25 cellular contexts compared by ENCODE assay signal in genomic region chr12:78767264-78767981, GRCh38.
DNase-seq lines count a peak whose midpoint lies in the region; ATAC-seq, FAIRE-seq and TF ChIP-seq lines count a peak whose summit lies in the region.
"Had no signal": no experiment of that assay in that cellular context is flagged by ENCODE, and none has a peak within 500 bp of the region (broad histone marks: within the 10 kb centered on the region; RNA-seq: fewer than 3 reads in every experiment).

No MANE protein-coding gene starts in this region.

- no peaks in the 10 kb centered on the region for H3K9me3 ChIP-seq in liver (ENCODE audit: control insufficient read depth in 4 of 4, low read length in 3 of 4)
- no peaks in the 10 kb centered on the region for H3K9me3 ChIP-seq in HepG2 (ENCODE audit: low read length)
- H3K9me3 ChIP-seq in endothelial cell of umbilical vein (replicated peaks; ENCODE audit: control insufficient read depth, insufficient read depth, low read length): no peaks in the 10 kb centered on the region
- no peaks in the 10 kb centered on the region for H3K9me3 ChIP-seq in right lobe of liver
- H3K9me3 ChIP-seq in CD4-positive, alpha-beta memory T cell (ENCODE audit: control insufficient read depth in 1 of 2, low read length in 2 of 2): no peaks in the 10 kb centered on the region
- H3K9me3 ChIP-seq: BE2C; BLaER1 treated with 17β-estradiol and CSF1 and Interleukin-3, amounts not matched to agents 10 nM and 100 nM; HAP-1 had no signal

- H3K27ac ChIP-seq in liver (ENCODE audit: low read depth in 1 of 2, low read length in 2 of 2): no peak overlapping the region
- H3K27ac ChIP-seq in HepG2 (ENCODE audit: extremely low read length, insufficient read depth, low read length): no peak overlapping the region
- H3K27ac ChIP-seq in endothelial cell of umbilical vein (ENCODE audit: insufficient read depth, low read depth, low read length): no peak overlapping the region
- H3K27ac ChIP-seq in right lobe of liver: peak overlapping the region in 1 of 3 donors; percentile 70
- H3K27ac ChIP-seq in CD4-positive, alpha-beta memory T cell (ENCODE audit: low read depth, low read length): no peak overlapping the region
- H3K27ac ChIP-seq: 22Rv1; BLaER1 treated with 17β-estradiol and CSF1 and Interleukin-3, amounts not matched to agents 10 nM and 100 nM had no signal

- intact Hi-C loops in HepG2 (cut with micrococcal nuclease; ENCODE audit: unreplicated experiment) (no loop called here), endothelial cell of umbilical vein (cut with micrococcal nuclease) (no loop called here), right lobe of liver (cut with DNase I) (no loop called here)
- intact Hi-C loops in CD4-positive, alpha-beta memory T cell (cut with micrococcal nuclease): no loop called here

- no peaks in the 10 kb centered on the region for H3K4me1 ChIP-seq in liver (ENCODE audit: control insufficient read depth in 4 of 4, insufficient read depth in 4 of 4, low read length in 3 of 4)
- no peaks in the 10 kb centered on the region for H3K4me1 ChIP-seq in HepG2 (ENCODE audit: insufficient read depth, low read length)
- no peaks in the 10 kb centered on the region for H3K4me1 ChIP-seq in endothelial cell of umbilical vein (ENCODE audit: control insufficient read depth, extremely low read depth, insufficient read depth, low read length)
- peaks cover 0 to 4% (median 0%) of the 10 kb centered on the region in 4 donors for H3K4me1 ChIP-seq in right lobe of liver
- no peaks in the 10 kb centered on the region for H3K4me1 ChIP-seq in CD4-positive, alpha-beta memory T cell (ENCODE audit: insufficient read depth, low read length)
- H3K4me1 ChIP-seq: BE2C; BLaER1 treated with 17β-estradiol and CSF1 and Interleukin-3, amounts not matched to agents 10 nM and 100 nM; HAP-1 had no signal

- no peaks in the 10 kb centered on the region for H3K36me3 Mint-ChIP-seq in chondrocyte (ENCODE audit: low read depth)
- no peaks in the 10 kb centered on the region for H3K36me3 Mint-ChIP-seq in CD4-positive, alpha-beta memory T cell
- H3K36me3 Mint-ChIP-seq: CD14-positive monocyte had no signal

- dilution Hi-C loops in endothelial cell of umbilical vein (cut with MboI; ENCODE audit: extremely low pct_ligation_motif_present, low sequenced_read_pairs): no loop called here

- no peak overlapping the region for H3K4me3 ChIP-seq in liver (ENCODE audit: low read depth in 1 of 3, low read length in 3 of 3)
- no peak overlapping the region for H3K4me3 ChIP-seq in HepG2 (replicated peaks in 1 of 3; ENCODE audit: insufficient read depth in 1 of 3, low read depth in 2 of 3, low read length in 3 of 3)
- no peak overlapping the region for H3K4me3 ChIP-seq in endothelial cell of umbilical vein (replicated peaks in 1 of 3; ENCODE audit: insufficient read depth in 1 of 3, low read depth in 1 of 3, low read length in 3 of 3)
- no peak overlapping the region for H3K4me3 ChIP-seq in right lobe of liver
- H3K4me3 ChIP-seq in CD4-positive, alpha-beta memory T cell (ENCODE audit: low read length in 2 of 2): no peak overlapping the region
- H3K4me3 ChIP-seq: BLaER1 treated with 17β-estradiol and CSF1 and Interleukin-3, amounts not matched to agents 10 nM and 100 nM; HAP-1 had no signal

- H3K27me3 Mint-ChIP-seq in chondrocyte (ENCODE audit: low read depth): peaks cover 17% of the 10 kb centered on the region
- H3K27me3 Mint-ChIP-seq in CD4-positive, alpha-beta memory T cell: no peaks in the 10 kb centered on the region
- no peaks in the 10 kb centered on the region for H3K27me3 Mint-ChIP-seq in stimulated activated naive CD8-positive, alpha-beta T cell treated with anti-CD3 and anti-CD28 coated beads, Interleukin-15, amount 100 ng/mL, for 72 hours
- H3K27me3 Mint-ChIP-seq: CD4-positive, alpha-beta T cell had no signal

- no peak for TF ChIP-seq RAD21 in liver (IDR thresholded peaks at IDR 0.05)
- no peak for TF ChIP-seq RAD21 in HepG2 (CRISPR knock-in tag; IDR thresholded peaks at IDR 0.05)

- TF ChIP-seq CTCF in liver (IDR thresholded peaks at IDR 0.05; ENCODE audit: low read depth, low read length, missing input control): no peak
- TF ChIP-seq CTCF in HepG2 (CRISPR knock-in tag; IDR thresholded peaks at IDR 0.05): no peak
- no peak for TF ChIP-seq CTCF in endothelial cell of umbilical vein (IDR thresholded peaks at IDR 0.05; ENCODE audit: extremely low read depth in 1 of 2, insufficient read depth in 1 of 2, low read depth in 1 of 2, low read length in 2 of 2)
- no peak for TF ChIP-seq CTCF in right lobe of liver (IDR thresholded peaks at IDR 0.05)
- no peak for TF ChIP-seq CTCF in chondrocyte (IDR thresholded peaks at IDR 0.05)

- no peak overlapping the region for H3K4me3 Mint-ChIP-seq in chondrocyte (ENCODE audit: unreplicated experiment)
- H3K4me3 Mint-ChIP-seq in CD4-positive, alpha-beta memory T cell: no peak overlapping the region
- no peak overlapping the region for H3K4me3 Mint-ChIP-seq in stimulated activated naive CD8-positive, alpha-beta T cell treated with anti-CD3 and anti-CD28 coated beads, Interleukin-15, amount 100 ng/mL, for 72 hours
- H3K4me3 Mint-ChIP-seq: CD14-positive monocyte; CD4-positive, alpha-beta T cell; HFFc6 had no signal

- no peak overlapping the region for H3K9ac ChIP-seq in liver (ENCODE audit: low read depth in 1 of 2, low read length in 2 of 2)
- H3K9ac ChIP-seq in HepG2 (ENCODE audit: insufficient read depth, low read depth, low read length): no peak overlapping the region
- H3K9ac ChIP-seq in endothelial cell of umbilical vein (replicated peaks; ENCODE audit: extremely low read depth, insufficient read depth, low read length): no peak overlapping the region
- H3K9ac ChIP-seq: BLaER1 treated with 17β-estradiol and CSF1 and Interleukin-3, amounts not matched to agents 10 nM and 100 nM had no signal

- H3K79me2 ChIP-seq in HepG2 (ENCODE audit: insufficient read depth, low read length) (no peaks in the 10 kb centered on the region), endothelial cell of umbilical vein (ENCODE audit: control insufficient read depth, insufficient read depth, low read length) (no peaks in the 10 kb centered on the region)

- no peak for ATAC-seq in HepG2
- peak; percentile 99 to 100 (median 99) for ATAC-seq in right lobe of liver
- ATAC-seq in stimulated activated naive CD8-positive, alpha-beta T cell treated with anti-CD3 and anti-CD28 coated beads, Interleukin-15, amount 100 ng/mL, for 72 hours: no peak

- no peak for TF ChIP-seq EP300 in HepG2 (IDR thresholded peaks at IDR 0.05; ENCODE audit: low read depth in 2 of 2, low read length in 2 of 2)
- no peak for TF ChIP-seq EP300 in HepG2 (CRISPR knock-in tag; IDR thresholded peaks at IDR 0.05; ENCODE audit: borderline replicate concordance)

- peaks cover 3% of the 10 kb centered on the region for H3K9me3 Mint-ChIP-seq in chondrocyte (ENCODE audit: low read depth)
- peaks cover 3 to 21% (median 6%) of the 10 kb centered on the region in 8 donors for H3K9me3 Mint-ChIP-seq in CD4-positive, alpha-beta memory T cell
- H3K9me3 Mint-ChIP-seq in stimulated activated naive CD8-positive, alpha-beta T cell treated with anti-CD3 and anti-CD28 coated beads, Interleukin-15, amount 100 ng/mL, for 72 hours: peaks cover 0 to 4% of the 10 kb centered on the region in 2 donors
- H3K9me3 Mint-ChIP-seq: HFFc6 had no signal

- H2AFZ ChIP-seq in HepG2 (ENCODE audit: low read length) (no peak overlapping the region), endothelial cell of umbilical vein (ENCODE audit: low read depth, low read length) (no peak overlapping the region)

- DNase-seq in HepG2 (ENCODE audit: low spot score) (no peak), endothelial cell of umbilical vein (ENCODE audit: low read depth, low spot score) (no peak), right lobe of liver (peak; percentile 52 to 73 (median 68)), chondrocyte (ENCODE audit: low spot score) (no peak), pons (ENCODE audit: low spot score) (no peak)
- DNase-seq in CD4-positive, alpha-beta memory T cell: no peak
- DNase-seq in stimulated activated naive CD8-positive, alpha-beta T cell treated with anti-CD3 and anti-CD28 coated beads, Interleukin-15, amount 100 ng/mL, for 72 hours: no peak
- DNase-seq: ACHN; AML-193; BE2C; CD4-positive, alpha-beta T cell; COR-L47; DMS153; DND-41; GOT3; HFFc6 had no signal

- H3K27ac Mint-ChIP-seq in chondrocyte (ENCODE audit: unreplicated experiment): no peak overlapping the region
- no peak overlapping the region for H3K27ac Mint-ChIP-seq in CD4-positive, alpha-beta memory T cell
- H3K27ac Mint-ChIP-seq in stimulated activated naive CD8-positive, alpha-beta T cell treated with anti-CD3 and anti-CD28 coated beads, Interleukin-15, amount 100 ng/mL, for 72 hours: no peak overlapping the region
- H3K27ac Mint-ChIP-seq: CD14-positive monocyte; CD4-positive, alpha-beta T cell; HFFc6 had no signal

- H3K36me3 ChIP-seq in liver (ENCODE audit: control insufficient read depth in 4 of 4, insufficient read depth in 3 of 4, low read depth in 1 of 4, low read length in 3 of 4): no peaks in the 10 kb centered on the region
- H3K36me3 ChIP-seq in HepG2 (replicated peaks in 1 of 2; ENCODE audit: control insufficient read depth in 1 of 2, insufficient read depth in 2 of 2, low read length in 2 of 2): no peaks in the 10 kb centered on the region
- no peaks in the 10 kb centered on the region for H3K36me3 ChIP-seq in endothelial cell of umbilical vein (ENCODE audit: control insufficient read depth in 2 of 2, extremely low read depth in 1 of 2, insufficient read depth in 2 of 2, low read length in 2 of 2)
- H3K36me3 ChIP-seq in right lobe of liver: no peaks in the 10 kb centered on the region
- no peaks in the 10 kb centered on the region for H3K36me3 ChIP-seq in CD4-positive, alpha-beta memory T cell (ENCODE audit: insufficient read depth, low read length)
- H3K36me3 ChIP-seq: BE2C; BLaER1 treated with 17β-estradiol and CSF1 and Interleukin-3, amounts not matched to agents 10 nM and 100 nM; HAP-1 had no signal

- in situ Hi-C loops in HepG2 (cut with HindIII; ENCODE audit: extremely low pct_ligation_motif_present, low pct_unique_long_range_greater_than_20kb): no loop called here

- H4K20me1 ChIP-seq in HepG2 (ENCODE audit: insufficient read depth, low read length) (no peaks in the 10 kb centered on the region), endothelial cell of umbilical vein (replicated peaks; ENCODE audit: control insufficient read depth, extremely low read depth, insufficient read depth, low read length) (no peaks in the 10 kb centered on the region)
- H4K20me1 ChIP-seq: BLaER1 treated with 17β-estradiol and CSF1 and Interleukin-3, amounts not matched to agents 10 nM and 100 nM had no signal

- 36% methylated on average over 4 of the region's 4 CpGs for WGBS in liver
- WGBS in HepG2 (ENCODE audit: low lambda C conversion rate): 11% methylated on average over 4 of the region's 4 CpGs
- WGBS in right lobe of liver (ENCODE audit: insufficient coverage, low coverage, low lambda C conversion rate, missing lambda C conversion rate): 23% methylated on average over 4 of the region's 4 CpGs

- FAIRE-seq in HepG2 (lab: Jason Lieb, UNC) (no peak), endothelial cell of umbilical vein (lab: Jason Lieb, UNC) (peak; percentile 4)
- FAIRE-seq: A204.1, G401.6, GM12892, H54 had no signal

- H3K27me3 ChIP-seq in liver (ENCODE audit: control insufficient read depth in 4 of 4, insufficient read depth in 4 of 4, low read length in 3 of 4): no peaks in the 10 kb centered on the region
- no peaks in the 10 kb centered on the region for H3K27me3 ChIP-seq in HepG2 (ENCODE audit: control insufficient read depth in 1 of 2, insufficient read depth in 2 of 2, low read length in 2 of 2)
- no peaks in the 10 kb centered on the region for H3K27me3 ChIP-seq in endothelial cell of umbilical vein (ENCODE audit: control insufficient read depth in 2 of 2, insufficient read depth in 2 of 2, low read length in 2 of 2)
- H3K27me3 ChIP-seq in right lobe of liver: no peaks in the 10 kb centered on the region
- no peaks in the 10 kb centered on the region for H3K27me3 ChIP-seq in CD4-positive, alpha-beta memory T cell (ENCODE audit: insufficient read depth, low read length)
- H3K27me3 ChIP-seq: BE2C; BLaER1 treated with 17β-estradiol and CSF1 and Interleukin-3, amounts not matched to agents 10 nM and 100 nM had no signal

- no peaks in the 10 kb centered on the region for H3K9me1 ChIP-seq in endothelial cell of umbilical vein (replicated peaks; ENCODE audit: control insufficient read depth, extremely low read depth, insufficient read depth, low read length)

- TF ChIP-seq POLR2A in HepG2 (IDR thresholded peaks at IDR 0.05; ENCODE audit: insufficient read depth in 1 of 2, low read depth in 2 of 2, low read length in 2 of 2): no peak
- TF ChIP-seq POLR2A in endothelial cell of umbilical vein (IDR thresholded peaks at IDR 0.05; ENCODE audit: low read depth, low read length): no peak
- no peak for TF ChIP-seq POLR2A in right lobe of liver (IDR thresholded peaks at IDR 0.05)

- no TSS peak for BruUV-seq in HepG2 (replicated peaks; lab: Mats Ljungman, UMichigan)
- no TSS peak for BruUV-seq in endothelial cell of umbilical vein (replicated peaks; lab: Mats Ljungman, UMichigan)

- H3K4me1 Mint-ChIP-seq in chondrocyte (ENCODE audit: low read depth): no peaks in the 10 kb centered on the region
- H3K4me1 Mint-ChIP-seq in CD4-positive, alpha-beta memory T cell: no peaks in the 10 kb centered on the region
- H3K4me1 Mint-ChIP-seq in stimulated activated naive CD8-positive, alpha-beta T cell treated with anti-CD3 and anti-CD28 coated beads, Interleukin-15, amount 100 ng/mL, for 72 hours: no peaks in the 10 kb centered on the region
- H3K4me1 Mint-ChIP-seq: CD14-positive monocyte had no signal

- POLR2A ChIA-PET in HepG2 (lab: Yijun Ruan, JAX) (no interaction called here), endothelial cell of umbilical vein (lab: Charles Lee) (no interaction called here)
- POLR2A ChIA-PET in CD4-positive, alpha-beta memory T cell (lab: Charles Lee; ENCODE audit: partially characterized antibody): no interaction called here

- CTCF ChIA-PET in HepG2 (lab: Yijun Ruan, JAX; ENCODE audit: low intra/inter-chr PET ratio, low total read pairs): no interaction called here
- CTCF ChIA-PET in endothelial cell of umbilical vein (lab: Charles Lee): no interaction called here
- CTCF ChIA-PET in CD4-positive, alpha-beta memory T cell (lab: Charles Lee; ENCODE audit: partially characterized antibody): no interaction called here

- H3K4me2 ChIP-seq in HepG2 (ENCODE audit: low read depth, low read length) (no peak overlapping the region), endothelial cell of umbilical vein (ENCODE audit: insufficient read depth, low read length) (no peak overlapping the region)
- H3K4me2 ChIP-seq: BLaER1 treated with 17β-estradiol and CSF1 and Interleukin-3, amounts not matched to agents 10 nM and 100 nM had no signal

Comparison
In these comparisons a context has a peak if more than half of its experiments do, and no peak if none do; other contexts are left out.
1. ATAC-seq: peak in right lobe of liver (4 of 4); none in HepG2 (single experiment) and stimulated activated naive CD8-positive, alpha-beta T cell treated with anti-CD3 and anti-CD28 coated beads, Interleukin-15, amount 100 ng/mL, for 72 hours (single experiment).
2. DNase-seq: peak in right lobe of liver (3 of 3); none in HepG2 (single experiment), endothelial cell of umbilical vein (single experiment), chondrocyte (single experiment), CD4-positive, alpha-beta memory T cell (0 of 5), pons (single experiment) and stimulated activated naive CD8-positive, alpha-beta T cell treated with anti-CD3 and anti-CD28 coated beads, Interleukin-15, amount 100 ng/mL, for 72 hours (0 of 2).